In the genomic region with DNA sequence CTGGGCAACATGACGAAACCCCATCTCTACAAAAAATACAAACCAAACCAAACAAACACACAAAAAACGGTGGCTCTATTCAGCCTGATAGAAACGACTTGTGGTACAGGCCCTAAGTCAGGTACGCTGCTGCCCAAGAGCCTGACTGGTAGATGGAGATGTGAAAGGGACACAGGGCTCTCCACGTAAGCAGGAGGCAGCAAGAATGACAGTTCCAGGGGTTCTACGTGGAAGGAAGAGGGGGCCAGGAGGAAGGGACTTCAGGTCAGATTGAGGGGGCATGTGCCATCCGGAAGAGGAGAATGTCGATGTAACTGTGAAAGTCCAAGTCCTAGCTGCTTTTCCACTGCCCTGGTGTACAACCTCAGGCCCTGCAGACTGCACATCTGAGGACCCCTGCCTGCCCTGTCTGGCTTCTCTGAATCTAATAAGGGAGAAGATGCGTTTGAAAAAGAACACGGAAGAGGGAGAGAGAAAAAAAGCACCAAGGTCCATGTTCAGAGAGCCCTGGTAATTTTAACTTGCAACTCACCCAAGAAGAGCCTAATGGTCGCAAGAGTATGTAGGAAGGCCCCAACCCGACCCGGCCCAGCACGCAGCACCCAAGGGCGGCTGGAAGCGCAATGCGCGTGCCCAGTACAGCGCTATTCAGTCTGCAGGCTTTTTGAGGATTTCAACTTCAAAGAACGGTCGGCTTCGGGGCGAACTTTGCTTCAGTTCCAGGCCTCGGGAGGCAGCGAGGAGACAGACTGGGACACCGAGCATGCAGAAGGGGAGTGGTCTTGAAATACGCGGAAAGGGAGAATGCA, we compare ENCODE assay signal across 1 cellular context.
TF ChIP-seq lines count a peak whose summit lies in the region.

No MANE protein-coding gene starts in this region.

TF ChIP-seq in K562, 482 proteins besides CTCF, POLR2A, EP300 and RAD21 (continued from another document and continues in another):
- TF ChIP-seq ZNF431 (CRISPR knock-in tag; IDR thresholded peaks at IDR 0.05) (no peak), TBL1XR1 (IDR thresholded peaks at IDR 0.05; ENCODE audit: low read length in 2 of 2) (no peak), ZBTB1 (CRISPR knock-in tag; IDR thresholded peaks at IDR 0.05; ENCODE audit: borderline replicate concordance, low read depth) (no peak), NRF1 (conservative IDR thresholded peaks at IDR 0.05 in 1 of 2, IDR thresholded peaks at IDR 0.05 in 1 of 2) (no peak), FOXA3 (CRISPR knock-in tag; conservative IDR thresholded peaks at IDR 0.05 in 1 of 2, IDR thresholded peaks at IDR 0.05 in 1 of 2) (no peak), ZNF584 (CRISPR knock-in tag; IDR thresholded peaks at IDR 0.05; ENCODE audit: low read depth) (no peak), HDAC1 (IDR thresholded peaks at IDR 0.05) (0 out of 4 replicates have a peak, but pooled peaks of 1 of the 2 experiments have one; percentile 13), ZFX (CRISPR knock-in tag; IDR thresholded peaks at IDR 0.05) (no peak), CBFA2T2 (conservative IDR thresholded peaks at IDR 0.05) (no peak), ZKSCAN1 (IDR thresholded peaks at IDR 0.05; ENCODE audit: low read depth, low read length) (no peak), ZNF589 (CRISPR knock-in tag; IDR thresholded peaks at IDR 0.05; ENCODE audit: low read depth) (no peak), ZSCAN29 (IDR thresholded peaks at IDR 0.05) (no peak), NFATC3 (IDR thresholded peaks at IDR 0.05) (no peak), CSDE1 (IDR thresholded peaks at IDR 0.05) (no peak), ZNF668 (CRISPR knock-in tag; IDR thresholded peaks at IDR 0.05) (no peak), NR3C1 (CRISPR knock-in tag; IDR thresholded peaks at IDR 0.05) (no peak), PML (IDR thresholded peaks at IDR 0.05; ENCODE audit: low read length) (0 out of 2 replicates have a peak, but pooled peaks have one; percentile 1), ZFPM2 (CRISPR knock-in tag; IDR thresholded peaks at IDR 0.05) (no peak), POLR3G (IDR thresholded peaks at IDR 0.05; ENCODE audit: extremely low read depth, insufficient read length, insufficient replicate concordance) (no peak), LARP7 (IDR thresholded peaks at IDR 0.05) (no peak), RB1 (IDR thresholded peaks at IDR 0.05; ENCODE audit: low read depth) (no peak), CBX2 (IDR thresholded peaks at IDR 0.05; ENCODE audit: insufficient read depth, low read length, poor library complexity, severe bottlenecking) (no peak), ZNF561 (CRISPR knock-in tag; conservative IDR thresholded peaks at IDR 0.05) (no peak)
- TF ChIP-seq, protein P1, sequence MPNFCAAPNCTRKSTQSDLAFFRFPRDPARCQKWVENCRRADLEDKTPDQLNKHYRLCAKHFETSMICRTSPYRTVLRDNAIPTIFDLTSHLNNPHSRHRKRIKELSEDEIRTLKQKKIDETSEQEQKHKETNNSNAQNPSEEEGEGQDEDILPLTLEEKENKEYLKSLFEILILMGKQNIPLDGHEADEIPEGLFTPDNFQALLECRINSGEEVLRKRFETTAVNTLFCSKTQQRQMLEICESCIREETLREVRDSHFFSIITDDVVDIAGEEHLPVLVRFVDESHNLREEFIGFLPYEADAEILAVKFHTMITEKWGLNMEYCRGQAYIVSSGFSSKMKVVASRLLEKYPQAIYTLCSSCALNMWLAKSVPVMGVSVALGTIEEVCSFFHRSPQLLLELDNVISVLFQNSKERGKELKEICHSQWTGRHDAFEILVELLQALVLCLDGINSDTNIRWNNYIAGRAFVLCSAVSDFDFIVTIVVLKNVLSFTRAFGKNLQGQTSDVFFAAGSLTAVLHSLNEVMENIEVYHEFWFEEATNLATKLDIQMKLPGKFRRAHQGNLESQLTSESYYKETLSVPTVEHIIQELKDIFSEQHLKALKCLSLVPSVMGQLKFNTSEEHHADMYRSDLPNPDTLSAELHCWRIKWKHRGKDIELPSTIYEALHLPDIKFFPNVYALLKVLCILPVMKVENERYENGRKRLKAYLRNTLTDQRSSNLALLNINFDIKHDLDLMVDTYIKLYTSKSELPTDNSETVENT (CRISPR knock-in tag; IDR thresholded peaks at IDR 0.05): no peak
- TF ChIP-seq, protein P2, sequence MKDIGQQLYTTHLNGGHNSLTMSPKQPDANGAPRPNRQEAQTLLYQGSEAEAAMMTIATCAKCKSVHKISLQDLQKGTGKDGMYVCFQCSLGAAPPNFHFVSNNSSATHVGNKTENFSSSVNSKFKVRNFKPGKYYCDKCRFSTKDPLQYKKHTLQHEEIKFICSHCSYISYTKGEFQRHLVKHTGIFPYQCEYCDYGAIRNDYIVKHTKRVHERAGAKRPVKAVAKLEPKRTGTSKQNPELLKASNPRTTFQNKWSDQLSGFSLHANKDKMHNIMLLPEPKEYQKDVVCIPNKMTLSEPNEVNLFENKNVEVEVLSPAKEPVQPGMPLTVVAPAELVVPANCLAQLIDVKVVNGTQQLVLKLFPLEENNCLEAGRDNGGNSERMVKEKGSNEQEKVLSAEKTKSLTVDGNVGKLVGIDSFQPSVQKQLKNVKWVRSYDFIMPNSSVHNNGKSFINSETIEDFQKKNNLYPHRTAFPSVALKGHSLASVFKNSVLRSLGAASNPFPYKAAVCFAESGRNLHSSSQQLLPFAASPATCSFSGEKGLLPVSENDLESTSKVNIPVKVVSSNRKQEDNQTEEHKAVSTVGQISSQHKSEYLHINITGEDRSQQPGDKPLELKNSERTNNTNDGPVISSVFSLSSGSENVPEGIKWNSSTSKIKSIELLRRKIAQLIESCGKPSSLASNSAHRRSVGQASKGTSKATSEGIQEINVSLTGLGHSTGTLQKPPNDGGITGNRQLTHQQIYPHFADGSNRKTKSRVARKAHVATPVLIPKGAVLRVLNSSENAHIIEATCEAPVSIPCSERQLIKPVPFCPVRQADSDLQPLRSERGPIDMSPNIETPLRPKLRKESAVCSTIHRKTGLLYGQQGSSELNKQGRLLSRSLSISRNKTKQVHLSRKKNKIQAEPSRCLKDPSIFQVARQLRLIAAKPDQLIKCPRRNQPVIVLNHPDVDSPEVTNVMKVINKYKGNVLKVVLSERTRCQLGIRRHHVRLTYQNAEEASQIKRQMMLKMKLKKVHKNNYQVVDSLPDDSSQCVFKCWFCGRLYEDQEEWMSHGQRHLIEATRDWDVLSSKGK (CRISPR knock-in tag; IDR thresholded peaks at IDR 0.05): no peak
- TF ChIP-seq, protein P3, sequence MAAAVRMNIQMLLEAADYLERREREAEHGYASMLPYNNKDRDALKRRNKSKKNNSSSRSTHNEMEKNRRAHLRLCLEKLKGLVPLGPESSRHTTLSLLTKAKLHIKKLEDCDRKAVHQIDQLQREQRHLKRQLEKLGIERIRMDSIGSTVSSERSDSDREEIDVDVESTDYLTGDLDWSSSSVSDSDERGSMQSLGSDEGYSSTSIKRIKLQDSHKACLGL (CRISPR knock-in tag; IDR thresholded peaks at IDR 0.05; ENCODE audit: borderline replicate concordance, poor library complexity, severe bottlenecking): no peak
- TF ChIP-seq, protein P4, sequence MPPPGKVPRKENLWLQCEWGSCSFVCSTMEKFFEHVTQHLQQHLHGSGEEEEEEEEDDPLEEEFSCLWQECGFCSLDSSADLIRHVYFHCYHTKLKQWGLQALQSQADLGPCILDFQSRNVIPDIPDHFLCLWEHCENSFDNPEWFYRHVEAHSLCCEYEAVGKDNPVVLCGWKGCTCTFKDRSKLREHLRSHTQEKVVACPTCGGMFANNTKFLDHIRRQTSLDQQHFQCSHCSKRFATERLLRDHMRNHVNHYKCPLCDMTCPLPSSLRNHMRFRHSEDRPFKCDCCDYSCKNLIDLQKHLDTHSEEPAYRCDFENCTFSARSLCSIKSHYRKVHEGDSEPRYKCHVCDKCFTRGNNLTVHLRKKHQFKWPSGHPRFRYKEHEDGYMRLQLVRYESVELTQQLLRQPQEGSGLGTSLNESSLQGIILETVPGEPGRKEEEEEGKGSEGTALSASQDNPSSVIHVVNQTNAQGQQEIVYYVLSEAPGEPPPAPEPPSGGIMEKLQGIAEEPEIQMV (tag; conservative IDR thresholded peaks at IDR 0.05; ENCODE audit: low read depth): no peak
- TF ChIP-seq, protein P5, sequence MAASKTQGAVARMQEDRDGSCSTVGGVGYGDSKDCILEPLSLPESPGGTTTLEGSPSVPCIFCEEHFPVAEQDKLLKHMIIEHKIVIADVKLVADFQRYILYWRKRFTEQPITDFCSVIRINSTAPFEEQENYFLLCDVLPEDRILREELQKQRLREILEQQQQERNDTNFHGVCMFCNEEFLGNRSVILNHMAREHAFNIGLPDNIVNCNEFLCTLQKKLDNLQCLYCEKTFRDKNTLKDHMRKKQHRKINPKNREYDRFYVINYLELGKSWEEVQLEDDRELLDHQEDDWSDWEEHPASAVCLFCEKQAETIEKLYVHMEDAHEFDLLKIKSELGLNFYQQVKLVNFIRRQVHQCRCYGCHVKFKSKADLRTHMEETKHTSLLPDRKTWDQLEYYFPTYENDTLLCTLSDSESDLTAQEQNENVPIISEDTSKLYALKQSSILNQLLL (CRISPR knock-in tag; IDR thresholded peaks at IDR 0.05; ENCODE audit: borderline replicate concordance): no peak
- TF ChIP-seq, protein P6, sequence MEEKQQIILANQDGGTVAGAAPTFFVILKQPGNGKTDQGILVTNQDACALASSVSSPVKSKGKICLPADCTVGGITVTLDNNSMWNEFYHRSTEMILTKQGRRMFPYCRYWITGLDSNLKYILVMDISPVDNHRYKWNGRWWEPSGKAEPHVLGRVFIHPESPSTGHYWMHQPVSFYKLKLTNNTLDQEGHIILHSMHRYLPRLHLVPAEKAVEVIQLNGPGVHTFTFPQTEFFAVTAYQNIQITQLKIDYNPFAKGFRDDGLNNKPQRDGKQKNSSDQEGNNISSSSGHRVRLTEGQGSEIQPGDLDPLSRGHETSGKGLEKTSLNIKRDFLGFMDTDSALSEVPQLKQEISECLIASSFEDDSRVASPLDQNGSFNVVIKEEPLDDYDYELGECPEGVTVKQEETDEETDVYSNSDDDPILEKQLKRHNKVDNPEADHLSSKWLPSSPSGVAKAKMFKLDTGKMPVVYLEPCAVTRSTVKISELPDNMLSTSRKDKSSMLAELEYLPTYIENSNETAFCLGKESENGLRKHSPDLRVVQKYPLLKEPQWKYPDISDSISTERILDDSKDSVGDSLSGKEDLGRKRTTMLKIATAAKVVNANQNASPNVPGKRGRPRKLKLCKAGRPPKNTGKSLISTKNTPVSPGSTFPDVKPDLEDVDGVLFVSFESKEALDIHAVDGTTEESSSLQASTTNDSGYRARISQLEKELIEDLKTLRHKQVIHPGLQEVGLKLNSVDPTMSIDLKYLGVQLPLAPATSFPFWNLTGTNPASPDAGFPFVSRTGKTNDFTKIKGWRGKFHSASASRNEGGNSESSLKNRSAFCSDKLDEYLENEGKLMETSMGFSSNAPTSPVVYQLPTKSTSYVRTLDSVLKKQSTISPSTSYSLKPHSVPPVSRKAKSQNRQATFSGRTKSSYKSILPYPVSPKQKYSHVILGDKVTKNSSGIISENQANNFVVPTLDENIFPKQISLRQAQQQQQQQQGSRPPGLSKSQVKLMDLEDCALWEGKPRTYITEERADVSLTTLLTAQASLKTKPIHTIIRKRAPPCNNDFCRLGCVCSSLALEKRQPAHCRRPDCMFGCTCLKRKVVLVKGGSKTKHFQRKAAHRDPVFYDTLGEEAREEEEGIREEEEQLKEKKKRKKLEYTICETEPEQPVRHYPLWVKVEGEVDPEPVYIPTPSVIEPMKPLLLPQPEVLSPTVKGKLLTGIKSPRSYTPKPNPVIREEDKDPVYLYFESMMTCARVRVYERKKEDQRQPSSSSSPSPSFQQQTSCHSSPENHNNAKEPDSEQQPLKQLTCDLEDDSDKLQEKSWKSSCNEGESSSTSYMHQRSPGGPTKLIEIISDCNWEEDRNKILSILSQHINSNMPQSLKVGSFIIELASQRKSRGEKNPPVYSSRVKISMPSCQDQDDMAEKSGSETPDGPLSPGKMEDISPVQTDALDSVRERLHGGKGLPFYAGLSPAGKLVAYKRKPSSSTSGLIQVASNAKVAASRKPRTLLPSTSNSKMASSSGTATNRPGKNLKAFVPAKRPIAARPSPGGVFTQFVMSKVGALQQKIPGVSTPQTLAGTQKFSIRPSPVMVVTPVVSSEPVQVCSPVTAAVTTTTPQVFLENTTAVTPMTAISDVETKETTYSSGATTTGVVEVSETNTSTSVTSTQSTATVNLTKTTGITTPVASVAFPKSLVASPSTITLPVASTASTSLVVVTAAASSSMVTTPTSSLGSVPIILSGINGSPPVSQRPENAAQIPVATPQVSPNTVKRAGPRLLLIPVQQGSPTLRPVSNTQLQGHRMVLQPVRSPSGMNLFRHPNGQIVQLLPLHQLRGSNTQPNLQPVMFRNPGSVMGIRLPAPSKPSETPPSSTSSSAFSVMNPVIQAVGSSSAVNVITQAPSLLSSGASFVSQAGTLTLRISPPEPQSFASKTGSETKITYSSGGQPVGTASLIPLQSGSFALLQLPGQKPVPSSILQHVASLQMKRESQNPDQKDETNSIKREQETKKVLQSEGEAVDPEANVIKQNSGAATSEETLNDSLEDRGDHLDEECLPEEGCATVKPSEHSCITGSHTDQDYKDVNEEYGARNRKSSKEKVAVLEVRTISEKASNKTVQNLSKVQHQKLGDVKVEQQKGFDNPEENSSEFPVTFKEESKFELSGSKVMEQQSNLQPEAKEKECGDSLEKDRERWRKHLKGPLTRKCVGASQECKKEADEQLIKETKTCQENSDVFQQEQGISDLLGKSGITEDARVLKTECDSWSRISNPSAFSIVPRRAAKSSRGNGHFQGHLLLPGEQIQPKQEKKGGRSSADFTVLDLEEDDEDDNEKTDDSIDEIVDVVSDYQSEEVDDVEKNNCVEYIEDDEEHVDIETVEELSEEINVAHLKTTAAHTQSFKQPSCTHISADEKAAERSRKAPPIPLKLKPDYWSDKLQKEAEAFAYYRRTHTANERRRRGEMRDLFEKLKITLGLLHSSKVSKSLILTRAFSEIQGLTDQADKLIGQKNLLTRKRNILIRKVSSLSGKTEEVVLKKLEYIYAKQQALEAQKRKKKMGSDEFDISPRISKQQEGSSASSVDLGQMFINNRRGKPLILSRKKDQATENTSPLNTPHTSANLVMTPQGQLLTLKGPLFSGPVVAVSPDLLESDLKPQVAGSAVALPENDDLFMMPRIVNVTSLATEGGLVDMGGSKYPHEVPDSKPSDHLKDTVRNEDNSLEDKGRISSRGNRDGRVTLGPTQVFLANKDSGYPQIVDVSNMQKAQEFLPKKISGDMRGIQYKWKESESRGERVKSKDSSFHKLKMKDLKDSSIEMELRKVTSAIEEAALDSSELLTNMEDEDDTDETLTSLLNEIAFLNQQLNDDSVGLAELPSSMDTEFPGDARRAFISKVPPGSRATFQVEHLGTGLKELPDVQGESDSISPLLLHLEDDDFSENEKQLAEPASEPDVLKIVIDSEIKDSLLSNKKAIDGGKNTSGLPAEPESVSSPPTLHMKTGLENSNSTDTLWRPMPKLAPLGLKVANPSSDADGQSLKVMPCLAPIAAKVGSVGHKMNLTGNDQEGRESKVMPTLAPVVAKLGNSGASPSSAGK (IDR thresholded peaks at IDR 0.05): peak; percentile 91
- TF ChIP-seq, protein P7, sequence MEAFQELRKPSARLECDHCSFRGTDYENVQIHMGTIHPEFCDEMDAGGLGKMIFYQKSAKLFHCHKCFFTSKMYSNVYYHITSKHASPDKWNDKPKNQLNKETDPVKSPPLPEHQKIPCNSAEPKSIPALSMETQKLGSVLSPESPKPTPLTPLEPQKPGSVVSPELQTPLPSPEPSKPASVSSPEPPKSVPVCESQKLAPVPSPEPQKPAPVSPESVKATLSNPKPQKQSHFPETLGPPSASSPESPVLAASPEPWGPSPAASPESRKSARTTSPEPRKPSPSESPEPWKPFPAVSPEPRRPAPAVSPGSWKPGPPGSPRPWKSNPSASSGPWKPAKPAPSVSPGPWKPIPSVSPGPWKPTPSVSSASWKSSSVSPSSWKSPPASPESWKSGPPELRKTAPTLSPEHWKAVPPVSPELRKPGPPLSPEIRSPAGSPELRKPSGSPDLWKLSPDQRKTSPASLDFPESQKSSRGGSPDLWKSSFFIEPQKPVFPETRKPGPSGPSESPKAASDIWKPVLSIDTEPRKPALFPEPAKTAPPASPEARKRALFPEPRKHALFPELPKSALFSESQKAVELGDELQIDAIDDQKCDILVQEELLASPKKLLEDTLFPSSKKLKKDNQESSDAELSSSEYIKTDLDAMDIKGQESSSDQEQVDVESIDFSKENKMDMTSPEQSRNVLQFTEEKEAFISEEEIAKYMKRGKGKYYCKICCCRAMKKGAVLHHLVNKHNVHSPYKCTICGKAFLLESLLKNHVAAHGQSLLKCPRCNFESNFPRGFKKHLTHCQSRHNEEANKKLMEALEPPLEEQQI (IDR thresholded peaks at IDR 0.05): no peak
